In genomic region chr19:51590441-51590840, GRCh38 we compare ENCODE assay signal across 1 cellular context.
A peak's percentile ranks its signal among the peaks of the same experiment; 100 is the strongest.
TF ChIP-seq lines count a peak whose summit lies in the region.

No MANE protein-coding gene starts in this region.

TF ChIP-seq in K562, 482 proteins besides CTCF, POLR2A, EP300 and RAD21:
- TF ChIP-seq GABPB2 (CRISPR knock-in tag; conservative IDR thresholded peaks at IDR 0.05) (no peak), SFPQ (IDR thresholded peaks at IDR 0.05; ENCODE audit: low read depth, low read length) (no peak), POLR2G (IDR thresholded peaks at IDR 0.05; ENCODE audit: low read depth, low read length) (0 out of 2 replicates have a peak, but pooled peaks have one; percentile 19)
TF ChIP-seq in K562: peak in this region for 1.
